In genomic region chr5:96905864-96906263, GRCh38 we compare ENCODE assay signal across 16 cellular contexts. TPM values are rescaled to one million over a fixed set of nuclear protein-coding genes. Genes with fewer than 3 reads are reported as not detected.
DNase-seq lines count a peak whose midpoint lies in the region; ATAC-seq lines count a peak whose summit lies in the region.
"Had no signal": no experiment of that assay in that cellular context is flagged by ENCODE, and none has a peak within 500 bp of the region (broad histone marks: within the 10 kb centered on the region; RNA-seq: fewer than 3 reads in every experiment).

No MANE protein-coding gene starts in this region.

- CTCF ChIA-PET in activated naive CD4-positive, alpha-beta T cell treated with anti-CD3 and anti-CD28 coated beads for 36 hours (lab: Charles Lee), result interaction anchor here (0.6 to 1.2 kb wide), 2 partner anchors 29 to 1124 kb away, joined by 3 to 4 read pairs; partner anchors contain the start of gene ERAP2

- peaks cover 25% of the 10 kb centered on the region for H3K36me3 Mint-ChIP-seq in activated naive CD4-positive, alpha-beta T cell treated with anti-CD3 and anti-CD28 coated beads, Interleukin-2, amount 50 U/mL, for 24 hours
- peaks cover 57% of the 10 kb centered on the region for H3K36me3 Mint-ChIP-seq in activated naive CD4-positive, alpha-beta T cell treated with anti-CD3 and anti-CD28 coated beads for 36 hours (ENCODE audit: low read depth)
- H3K36me3 Mint-ChIP-seq in central memory CD8-positive, alpha-beta T cell (ENCODE audit: insufficient read depth), result peaks cover 64% of the 10 kb centered on the region

- no peak overlapping the region for H3K4me3 Mint-ChIP-seq in activated naive CD4-positive, alpha-beta T cell treated with anti-CD3 and anti-CD28 coated beads, Interleukin-2, amount 50 U/mL, for 24 hours
- no peak overlapping the region for H3K4me3 Mint-ChIP-seq in activated naive CD4-positive, alpha-beta T cell treated with anti-CD3 and anti-CD28 coated beads for 36 hours
- no peak overlapping the region for H3K4me3 Mint-ChIP-seq in central memory CD8-positive, alpha-beta T cell

- ATAC-seq in central memory CD8-positive, alpha-beta T cell (replicated peaks; ENCODE audit: extremely low read depth, poor library complexity, severe bottlenecking), result no peak
- ATAC-seq in HG02884 (IDR thresholded peaks at IDR 0.05; ENCODE audit: unreplicated experiment), result no peak
- ATAC-seq in GM21526 (IDR thresholded peaks at IDR 0.05; ENCODE audit: low FRiP score, unreplicated experiment), result no peak
- ATAC-seq: HepG2, SK-N-SH treated with all-trans-retinoic acid at 6 μM for 48 hours had no signal

- peak overlapping the region; percentile 64 for H3K27ac Mint-ChIP-seq in activated naive CD4-positive, alpha-beta T cell treated with anti-CD3 and anti-CD28 coated beads, Interleukin-2, amount 50 U/mL, for 24 hours
- H3K27ac Mint-ChIP-seq in activated naive CD4-positive, alpha-beta T cell treated with anti-CD3 and anti-CD28 coated beads for 36 hours, result no peak overlapping the region
- peak overlapping the region; percentile 81 for H3K27ac Mint-ChIP-seq in central memory CD8-positive, alpha-beta T cell (ENCODE audit: low read depth)

- peaks cover 43% of the 10 kb centered on the region for H3K4me1 Mint-ChIP-seq in activated naive CD4-positive, alpha-beta T cell treated with anti-CD3 and anti-CD28 coated beads, Interleukin-2, amount 50 U/mL, for 24 hours
- peaks cover 24% of the 10 kb centered on the region for H3K4me1 Mint-ChIP-seq in activated naive CD4-positive, alpha-beta T cell treated with anti-CD3 and anti-CD28 coated beads for 36 hours (ENCODE audit: low read depth)
- H3K4me1 Mint-ChIP-seq in central memory CD8-positive, alpha-beta T cell, result peaks cover 10% of the 10 kb centered on the region

- DNase-seq in activated naive CD4-positive, alpha-beta T cell treated with anti-CD3 and anti-CD28 coated beads for 36 hours, result no peak
- DNase-seq in MV-4-11 (lab: John Stamatoyannopoulos, UW) (peak; percentile 24), OCI-M2 (lab: John Stamatoyannopoulos, UW; ENCODE audit: unreplicated experiment) (no peak)
- DNase-seq in central memory CD8-positive, alpha-beta T cell (ENCODE audit: low spot score in 2 of 2), result no peak
- DNase-seq: GDM1, NCI-H1105, NCI-H1694, NCI-H2107, NCI-H2227 treated with DMSO at 0.1 percent for 48 hours, NCI-H524, SHP77 treated with DMSO at 0.1 percent for 48 hours had no signal

- intact Hi-C loops in activated naive CD4-positive, alpha-beta T cell treated with anti-CD3 and anti-CD28 coated beads for 36 hours (cut with micrococcal nuclease), result no loop called here

- no peaks in the 10 kb centered on the region for H3K9me3 Mint-ChIP-seq in activated naive CD4-positive, alpha-beta T cell treated with anti-CD3 and anti-CD28 coated beads, Interleukin-2, amount 50 U/mL, for 24 hours
- no peaks in the 10 kb centered on the region for H3K9me3 Mint-ChIP-seq in activated naive CD4-positive, alpha-beta T cell treated with anti-CD3 and anti-CD28 coated beads for 36 hours
- H3K9me3 Mint-ChIP-seq in central memory CD8-positive, alpha-beta T cell, result no peaks in the 10 kb centered on the region

- H3K27me3 Mint-ChIP-seq in activated naive CD4-positive, alpha-beta T cell treated with anti-CD3 and anti-CD28 coated beads, Interleukin-2, amount 50 U/mL, for 24 hours, result no peaks in the 10 kb centered on the region
- no peaks in the 10 kb centered on the region for H3K27me3 Mint-ChIP-seq in activated naive CD4-positive, alpha-beta T cell treated with anti-CD3 and anti-CD28 coated beads for 36 hours (ENCODE audit: low read depth)
- no peaks in the 10 kb centered on the region for H3K27me3 Mint-ChIP-seq in central memory CD8-positive, alpha-beta T cell

RNA-seq across cellular contexts. Expression of gene ERAP2, which starts 29.6 kb away (rescaled TPM):
- 100 to 1,000 TPM; 108 to 111 TPM for total RNA-seq in activated naive CD4-positive, alpha-beta T cell treated with anti-CD3 and anti-CD28 coated beads for 36 hours

RNA-seq across cellular contexts. Expression of gene LNPEP, which starts 30.0 kb away (rescaled TPM):
- total RNA-seq in activated naive CD4-positive, alpha-beta T cell treated with anti-CD3 and anti-CD28 coated beads for 36 hours, result 10 to 100 TPM; 76.1 to 77.7 TPM
